In genomic region chr3:56001537-56001936, GRCh38 we compare ENCODE assay signal across 23 cellular contexts.
"Had no signal": no experiment of that assay in that cellular context is flagged by ENCODE, and none has a peak within 500 bp of the region (broad histone marks: within the 10 kb centered on the region; RNA-seq: fewer than 3 reads in every experiment).

No MANE protein-coding gene starts in this region.

- H3K9me3 Mint-ChIP-seq: activated B cell treated with CpG ODN at 0.5 μM for 24 hours, brain, neural crest cell had no signal

- H3K27ac Mint-ChIP-seq: activated B cell treated with CpG ODN at 0.5 μM for 24 hours; activated naive CD4-positive, alpha-beta T cell treated with anti-CD3 and anti-CD28 coated beads, Interleukin-2, amount 50 U/mL, for 72 hours; activated T-cell treated with anti-CD3 and anti-CD28 coated beads, Interleukin-2, amount 50 U/mL, for 72 hours; brain; naive B cell; T-helper 17 cell had no signal

- H3K36me3 ChIP-seq: esophagus muscularis mucosa, right lobe of liver, tibial nerve had no signal

- H3K36me3 Mint-ChIP-seq: activated naive CD4-positive, alpha-beta T cell treated with anti-CD3 and anti-CD28 coated beads, Interleukin-2, amount 50 U/mL, for 72 hours; naive B cell had no signal

- H3K4me1 ChIP-seq: esophagus muscularis mucosa, foreskin keratinocyte, right lobe of liver had no signal

- FAIRE-seq: endothelial cell of umbilical vein, keratinocyte had no signal

- H3K27me3 Mint-ChIP-seq: activated B cell treated with CpG ODN at 0.5 μM for 24 hours, brain, naive B cell, T-helper 17 cell had no signal

- DNase-seq: activated B cell treated with CpG ODN at 0.5 μM for 24 hours; activated CD4-positive, alpha-beta T cell treated with anti-CD3 and anti-CD28 coated beads, Interleukin-2, amount 50 U/mL, for 4 hours; activated naive CD4-positive, alpha-beta T cell; activated T-cell treated with anti-CD3 and anti-CD28 coated beads for 4 hours; activated T-cell treated with anti-CD3 and anti-CD28 coated beads, Interleukin-2, amount 50 U/mL, for 72 hours; cortex of kidney; foreskin keratinocyte; left colon; mammary epithelial cell; naive B cell; occipital lobe; right lobe of liver; stimulated activated CD4-positive, alpha-beta T cell treated with anti-CD3 and anti-CD28 coated beads, Interleukin-2, amount 100 ng/mL, for 48 hours; stimulated activated naive CD4-positive, alpha-beta T cell treated with Interleukin-2 at 50 U/mL for 16 hours; T-helper 17 cell; T1000 had no signal

- H3K9me3 ChIP-seq: esophagus muscularis mucosa, right lobe of liver, tibial nerve had no signal

- ATAC-seq: activated naive CD4-positive, alpha-beta T cell treated with anti-CD3 and anti-CD28 coated beads, Interleukin-2, amount 50 U/mL, for 72 hours; activated T-cell treated with anti-CD3 and anti-CD28 coated beads, Interleukin-2, amount 50 U/mL, for 72 hours; foreskin keratinocyte; left colon; right lobe of liver; T-helper 17 cell had no signal

- H3K4me3 Mint-ChIP-seq: activated B cell treated with CpG ODN at 0.5 μM for 24 hours; activated T-cell treated with anti-CD3 and anti-CD28 coated beads, Interleukin-2, amount 50 U/mL, for 72 hours; brain; naive B cell; neural crest cell; T-helper 17 cell had no signal

- H3K4me3 ChIP-seq: esophagus muscularis mucosa, right lobe of liver, tibial nerve had no signal

- H3K4me1 Mint-ChIP-seq: activated B cell treated with CpG ODN at 0.5 μM for 24 hours, naive B cell, neural crest cell, T-helper 17 cell had no signal

- H3K27me3 ChIP-seq: esophagus muscularis mucosa, foreskin keratinocyte, right lobe of liver, tibial nerve had no signal

- H3K27ac ChIP-seq: esophagus muscularis mucosa, foreskin keratinocyte, right lobe of liver, tibial nerve had no signal
